8 cellular contexts compared by ENCODE assay signal in the genomic region with DNA sequence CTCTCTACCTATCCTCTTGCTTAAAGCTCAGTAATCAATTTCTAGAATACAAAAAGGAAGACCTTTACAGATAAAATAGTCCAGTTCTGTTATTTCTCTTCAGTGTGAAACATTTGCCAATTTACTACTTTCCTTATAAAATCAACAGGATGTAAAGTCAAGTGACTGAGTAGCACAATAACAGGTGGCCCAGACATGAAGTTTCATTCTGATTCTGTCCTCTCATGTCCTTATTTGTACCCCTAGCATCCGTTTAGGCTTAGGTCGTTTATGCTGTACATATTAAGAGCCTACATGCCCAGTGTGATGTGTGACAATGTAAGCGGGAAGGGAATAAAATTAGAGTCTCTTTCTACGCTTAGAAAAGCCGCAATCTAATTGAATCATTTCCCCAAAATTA. TPM values are rescaled to one million over a fixed set of nuclear protein-coding genes. Genes with fewer than 3 reads are reported as not detected.
DNase-seq lines count a peak whose midpoint lies in the region; ATAC-seq and TF ChIP-seq lines count a peak whose summit lies in the region.

No MANE protein-coding gene starts in this region.

- TF ChIP-seq CTCF in GM23338 (conservative IDR thresholded peaks at IDR 0.05; ENCODE audit: low read depth in 2 of 2): no peak

- H3K9me3 Mint-ChIP-seq in activated naive CD4-positive, alpha-beta T cell treated with anti-CD3 and anti-CD28 coated beads, Interleukin-2, amount 10 ng/mL, durations not matched to agents 7 days and 5 days: peaks cover 2% of the 10 kb centered on the region
- H3K9me3 Mint-ChIP-seq in activated CD4-positive, alpha-beta memory T cell treated with anti-CD3 and anti-CD28 coated beads, Interleukin-2, amount 10 ng/mL, durations not matched to agents 7 days and 5 days: no peaks in the 10 kb centered on the region
- H3K9me3 Mint-ChIP-seq in GM23338: no peaks in the 10 kb centered on the region

- H3K4me2 ChIP-seq in GM23338: no peak overlapping the region

- H3K4me1 ChIP-seq in subcutaneous abdominal adipose tissue (ENCODE audit: control insufficient read depth in 5 of 5, insufficient read depth in 5 of 5, low read length in 5 of 5): peaks cover 0 to 46% (median 45%) of the 10 kb centered on the region in 5 donors
- H3K4me1 ChIP-seq in GM23338 (ENCODE audit: insufficient read depth): peaks cover 13% of the 10 kb centered on the region

- H3K36me3 ChIP-seq in subcutaneous abdominal adipose tissue (ENCODE audit: control insufficient read depth in 5 of 5, insufficient read depth in 5 of 5, low read length in 5 of 5) (no peaks in the 10 kb centered on the region), GM23338 (ENCODE audit: insufficient read depth) (no peaks in the 10 kb centered on the region)

- H3K4me1 Mint-ChIP-seq in activated naive CD4-positive, alpha-beta T cell treated with anti-CD3 and anti-CD28 coated beads, Interleukin-2, amount 10 ng/mL, durations not matched to agents 7 days and 5 days: peaks cover 51% of the 10 kb centered on the region
- peaks cover 58% of the 10 kb centered on the region for H3K4me1 Mint-ChIP-seq in activated CD4-positive, alpha-beta memory T cell treated with anti-CD3 and anti-CD28 coated beads, Interleukin-2, amount 10 ng/mL, durations not matched to agents 7 days and 5 days
- H3K4me1 Mint-ChIP-seq in GM23338: peaks cover 29% of the 10 kb centered on the region

- no peak overlapping the region for H3K4me3 Mint-ChIP-seq in activated naive CD4-positive, alpha-beta T cell treated with anti-CD3 and anti-CD28 coated beads, Interleukin-2, amount 10 ng/mL, durations not matched to agents 7 days and 5 days
- H3K4me3 Mint-ChIP-seq in activated CD4-positive, alpha-beta memory T cell treated with anti-CD3 and anti-CD28 coated beads, Interleukin-2, amount 10 ng/mL, durations not matched to agents 7 days and 5 days: no peak overlapping the region
- no peak overlapping the region for H3K4me3 Mint-ChIP-seq in GM23338

- peak overlapping the region; percentile 61 for H3K27ac Mint-ChIP-seq in activated naive CD4-positive, alpha-beta T cell treated with anti-CD3 and anti-CD28 coated beads, Interleukin-2, amount 10 ng/mL, durations not matched to agents 7 days and 5 days
- H3K27ac Mint-ChIP-seq in activated CD4-positive, alpha-beta memory T cell treated with anti-CD3 and anti-CD28 coated beads, Interleukin-2, amount 10 ng/mL, durations not matched to agents 7 days and 5 days: peak overlapping the region; percentile 56
- H3K27ac Mint-ChIP-seq in GM23338: no peak overlapping the region

- peaks cover 100% of the 10 kb centered on the region for H3K79me2 ChIP-seq in GM23338 (replicated peaks; ENCODE audit: insufficient read depth)

- H3K9ac ChIP-seq in subcutaneous abdominal adipose tissue (ENCODE audit: low read length in 5 of 5): peak overlapping the region in 1 of 5 donors; percentile 30

- H3F3A ChIP-seq in GM23338 (replicated peaks; ENCODE audit: low read depth): no peaks in the 10 kb centered on the region

- no peaks in the 10 kb centered on the region for H3K9me2 ChIP-seq in GM23338 (ENCODE audit: insufficient read depth)

- peaks cover 53% of the 10 kb centered on the region for H4K20me1 ChIP-seq in GM23338 (replicated peaks; ENCODE audit: insufficient read depth)

- H3K36me3 Mint-ChIP-seq in activated naive CD4-positive, alpha-beta T cell treated with anti-CD3 and anti-CD28 coated beads, Interleukin-2, amount 10 ng/mL, durations not matched to agents 7 days and 5 days: peaks cover 43% of the 10 kb centered on the region
- H3K36me3 Mint-ChIP-seq in activated CD4-positive, alpha-beta memory T cell treated with anti-CD3 and anti-CD28 coated beads, Interleukin-2, amount 10 ng/mL, durations not matched to agents 7 days and 5 days (ENCODE audit: low read depth): peaks cover 45% of the 10 kb centered on the region
- peaks cover 16% of the 10 kb centered on the region; the same call in 2 of the 3 replicates for H3K36me3 Mint-ChIP-seq in GM23338 (ENCODE audit: low read depth)

- DNase-seq in activated naive CD4-positive, alpha-beta T cell treated with anti-CD3 and anti-CD28 coated beads, Interleukin-2, amount 10 ng/mL, durations not matched to agents 7 days and 5 days: no peak
- no peak for DNase-seq in activated naive CD4-positive, alpha-beta T cell treated with Interleukin-2 at 50 U/mL for 16 hours
- no peak for DNase-seq in activated CD4-positive, alpha-beta memory T cell treated with anti-CD3 and anti-CD28 coated beads, Interleukin-2, amount 10 ng/mL, durations not matched to agents 7 days and 5 days
- DNase-seq in cerebellum (ENCODE audit: low spot score): no peak
- no peak for DNase-seq in GM23338 (ENCODE audit: low spot score)
- DNase-seq in NCI-H345 treated with DMSO at 0.1 percent for 48 hours (lab: John Stamatoyannopoulos, UW; ENCODE audit: unreplicated experiment): no peak

- H3K27me3 ChIP-seq in subcutaneous abdominal adipose tissue (ENCODE audit: control insufficient read depth in 5 of 5, insufficient read depth in 4 of 5, low read length in 5 of 5) (no peaks in the 10 kb centered on the region), GM23338 (ENCODE audit: insufficient read depth) (no peaks in the 10 kb centered on the region)

- H3K27me3 Mint-ChIP-seq in activated naive CD4-positive, alpha-beta T cell treated with anti-CD3 and anti-CD28 coated beads, Interleukin-2, amount 10 ng/mL, durations not matched to agents 7 days and 5 days: no peaks in the 10 kb centered on the region
- no peaks in the 10 kb centered on the region for H3K27me3 Mint-ChIP-seq in activated CD4-positive, alpha-beta memory T cell treated with anti-CD3 and anti-CD28 coated beads, Interleukin-2, amount 10 ng/mL, durations not matched to agents 7 days and 5 days
- H3K27me3 Mint-ChIP-seq in GM23338 (ENCODE audit: insufficient read depth, low read depth, poor library complexity): no peaks in the 10 kb centered on the region

- H2AFZ ChIP-seq in GM23338: no peak overlapping the region

- H3K27ac ChIP-seq in subcutaneous abdominal adipose tissue (ENCODE audit: low read depth, low read length) (peak overlapping the region; percentile 81), GM23338 (ENCODE audit: low read depth) (no peak overlapping the region)

- no peaks in the 10 kb centered on the region for H3K9me3 ChIP-seq in subcutaneous abdominal adipose tissue (ENCODE audit: control insufficient read depth in 5 of 5, low read length in 5 of 5)

- ATAC-seq in HG02885 (IDR thresholded peaks at IDR 0.05; ENCODE audit: poor library complexity, unreplicated experiment) (peak; percentile 95), GM23338 (no peak)

- POLR2A ChIA-PET in activated CD4-positive, alpha-beta memory T cell treated with anti-CD3 and anti-CD28 coated beads, Interleukin-2, amount 10 ng/mL, durations not matched to agents 7 days and 5 days (lab: Charles Lee): interaction anchor here (1.2 kb wide), 2 partner anchors 19 to 28 kb away, joined by 3 to 5 read pairs; no protein-coding TSS in a partner anchor

- H3K4me3 ChIP-seq in subcutaneous abdominal adipose tissue (ENCODE audit: low read depth in 1 of 5, low read length in 5 of 5): no peak overlapping the region
- H3K4me3 ChIP-seq in GM23338: no peak overlapping the region

- CTCF ChIA-PET in activated naive CD4-positive, alpha-beta T cell treated with anti-CD3 and anti-CD28 coated beads, Interleukin-2, amount 10 ng/mL, durations not matched to agents 7 days and 5 days (lab: Charles Lee): interaction anchor here (1.4 kb wide), 1 partner anchor 11 kb away, joined by 4 read pairs; no protein-coding TSS in a partner anchor
- CTCF ChIA-PET in activated CD4-positive, alpha-beta memory T cell treated with anti-CD3 and anti-CD28 coated beads, Interleukin-2, amount 10 ng/mL, durations not matched to agents 7 days and 5 days (lab: Charles Lee): interaction anchor here (0.9 to 1.5 kb wide), 5 partner anchors 11 to 35 kb away, joined by 3 to 4 read pairs (median 3); no protein-coding TSS in a partner anchor

TF ChIP-seq in GM23338, 12 proteins besides CTCF, POLR2A, EP300 and RAD21 (continues in another document):
- TF ChIP-seq STAT1 (IDR thresholded peaks at IDR 0.05; ENCODE audit: unreplicated experiment): no peak
- TF ChIP-seq EZH2phosphoT487 (IDR thresholded peaks at IDR 0.05; ENCODE audit: unreplicated experiment): no peak
- TF ChIP-seq ZNF331 (CRISPR knock-in tag; IDR thresholded peaks at IDR 0.05; ENCODE audit: low read depth): no peak
- no peak for TF ChIP-seq NANOG (IDR thresholded peaks at IDR 0.05; ENCODE audit: borderline replicate concordance)
- no peak for TF ChIP-seq ZNF114 (CRISPR knock-in tag; IDR thresholded peaks at IDR 0.05)
- no peak for TF ChIP-seq REST (IDR thresholded peaks at IDR 0.05; ENCODE audit: unreplicated experiment)

RNA-seq across cellular contexts. Expression of gene EPC1, which starts 29.2 kb away (rescaled TPM):
- total RNA-seq in activated CD4-positive, alpha-beta memory T cell treated with anti-CD3 and anti-CD28 coated beads, Interleukin-2, amount 10 ng/mL, durations not matched to agents 7 days and 5 days: 10 to 100 TPM; 41.6 to 43.0 TPM
- total RNA-seq in cerebellum: 118 TPM
- 15.8 and 25.9 TPM in 2 replicates for total RNA-seq in GM23338 (2014; rRNA removed; shearing (Covaris generic))
- polyA plus RNA-seq in GM23338 (2016; fragmentation: Nextera tagmentation; extraction: Ambion mirVana): 24.1 and 24.5 TPM in 2 replicates
